2 cellular contexts compared by ENCODE assay signal in the genomic region with DNA sequence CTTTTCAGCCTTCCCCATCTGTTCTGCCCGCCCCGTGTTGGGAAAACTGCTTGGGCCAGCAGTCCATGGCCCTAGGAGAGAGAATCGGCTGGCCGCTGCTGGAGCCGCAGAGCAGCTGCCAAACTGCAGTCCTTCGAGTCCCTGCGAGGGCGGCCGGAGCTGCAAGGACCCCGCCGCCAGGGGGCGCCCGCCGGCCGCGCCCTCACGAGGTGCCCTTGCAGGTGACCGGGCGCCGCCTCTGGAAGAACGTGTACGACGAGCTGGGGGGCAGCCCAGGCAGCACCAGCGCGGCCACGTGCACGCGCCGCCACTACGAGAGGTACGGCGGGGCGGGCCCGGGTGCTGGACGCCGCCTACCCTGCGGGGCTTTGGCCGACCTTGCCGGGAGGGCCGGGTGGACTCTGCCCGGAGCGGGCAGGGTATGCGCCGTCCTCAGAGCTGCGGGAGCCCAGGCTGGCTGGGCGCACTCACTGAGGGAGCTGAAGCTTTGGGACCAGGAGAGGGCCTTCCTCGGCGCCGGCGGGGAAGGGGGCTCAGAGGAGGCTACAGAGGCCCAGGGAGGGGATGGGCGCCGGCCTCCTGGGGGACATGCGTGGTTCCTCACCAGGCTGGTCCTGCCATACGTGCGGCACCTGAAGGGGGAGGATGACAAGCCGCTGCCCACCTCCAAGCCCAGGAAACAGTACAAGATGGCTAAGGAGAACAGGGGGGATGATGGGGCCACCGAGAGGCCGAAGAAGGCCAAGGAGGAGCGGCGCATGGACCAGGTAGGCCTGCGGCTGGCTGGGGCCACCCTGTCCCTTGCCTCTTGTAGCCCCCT.
TF ChIP-seq lines count a peak whose summit lies in the region.

No MANE protein-coding gene starts in this region.

TF ChIP-seq in A549, 52 proteins besides CTCF, POLR2A, EP300 and RAD21 (continued from another document):
- TF ChIP-seq JUNB (IDR thresholded peaks at IDR 0.05), result no peak
- no peak for TF ChIP-seq FOSL2 (IDR thresholded peaks at IDR 0.05)
- TF ChIP-seq FOSL2 (CRISPR knock-in tag; IDR thresholded peaks at IDR 0.05), result no peak
- peak; percentile 43; the same call in 1 of the 2 replicates for TF ChIP-seq MYC (IDR thresholded peaks at IDR 0.05; ENCODE audit: borderline replicate concordance, low read length)
- TF ChIP-seq HOXB13 (CRISPR knock-in tag; IDR thresholded peaks at IDR 0.05; ENCODE audit: low read depth), result no peak
- TF ChIP-seq PHF8 (IDR thresholded peaks at IDR 0.05; ENCODE audit: borderline replicate concordance, low read depth), result no peak
- no peak for TF ChIP-seq CHD4 (IDR thresholded peaks at IDR 0.05; ENCODE audit: borderline replicate concordance)
- no peak for TF ChIP-seq GATA3 (IDR thresholded peaks at IDR 0.05; ENCODE audit: borderline replicate concordance)
- no peak for TF ChIP-seq JUN (IDR thresholded peaks at IDR 0.05)
- TF ChIP-seq FOSB (CRISPR knock-in tag; IDR thresholded peaks at IDR 0.05), result no peak
- TF ChIP-seq, protein P1, sequence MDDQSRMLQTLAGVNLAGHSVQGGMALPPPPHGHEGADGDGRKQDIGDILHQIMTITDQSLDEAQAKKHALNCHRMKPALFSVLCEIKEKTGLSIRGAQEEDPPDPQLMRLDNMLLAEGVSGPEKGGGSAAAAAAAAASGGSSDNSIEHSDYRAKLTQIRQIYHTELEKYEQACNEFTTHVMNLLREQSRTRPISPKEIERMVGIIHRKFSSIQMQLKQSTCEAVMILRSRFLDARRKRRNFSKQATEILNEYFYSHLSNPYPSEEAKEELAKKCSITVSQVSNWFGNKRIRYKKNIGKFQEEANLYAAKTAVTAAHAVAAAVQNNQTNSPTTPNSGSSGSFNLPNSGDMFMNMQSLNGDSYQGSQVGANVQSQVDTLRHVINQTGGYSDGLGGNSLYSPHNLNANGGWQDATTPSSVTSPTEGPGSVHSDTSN (IDR thresholded peaks at IDR 0.05), result no peak
- TF ChIP-seq, protein P2, sequence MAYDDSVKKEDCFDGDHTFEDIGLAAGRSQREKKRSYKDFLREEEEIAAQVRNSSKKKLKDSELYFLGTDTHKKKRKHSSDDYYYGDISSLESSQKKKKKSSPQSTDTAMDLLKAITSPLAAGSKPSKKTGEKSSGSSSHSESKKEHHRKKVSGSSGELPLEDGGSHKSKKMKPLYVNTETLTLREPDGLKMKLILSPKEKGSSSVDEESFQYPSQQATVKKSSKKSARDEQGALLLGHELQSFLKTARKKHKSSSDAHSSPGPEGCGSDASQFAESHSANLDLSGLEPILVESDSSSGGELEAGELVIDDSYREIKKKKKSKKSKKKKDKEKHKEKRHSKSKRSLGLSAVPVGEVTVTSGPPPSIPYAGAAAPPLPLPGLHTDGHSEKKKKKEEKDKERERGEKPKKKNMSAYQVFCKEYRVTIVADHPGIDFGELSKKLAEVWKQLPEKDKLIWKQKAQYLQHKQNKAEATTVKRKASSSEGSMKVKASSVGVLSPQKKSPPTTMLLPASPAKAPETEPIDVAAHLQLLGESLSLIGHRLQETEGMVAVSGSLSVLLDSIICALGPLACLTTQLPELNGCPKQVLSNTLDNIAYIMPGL (CRISPR knock-in tag; IDR thresholded peaks at IDR 0.05; ENCODE audit: borderline replicate concordance), result no peak
- TF ChIP-seq ESRRA (IDR thresholded peaks at IDR 0.05; ENCODE audit: borderline replicate concordance, low read length), result no peak
- no peak for TF ChIP-seq EHF (CRISPR knock-in tag; IDR thresholded peaks at IDR 0.05)
- TF ChIP-seq, protein P3, sequence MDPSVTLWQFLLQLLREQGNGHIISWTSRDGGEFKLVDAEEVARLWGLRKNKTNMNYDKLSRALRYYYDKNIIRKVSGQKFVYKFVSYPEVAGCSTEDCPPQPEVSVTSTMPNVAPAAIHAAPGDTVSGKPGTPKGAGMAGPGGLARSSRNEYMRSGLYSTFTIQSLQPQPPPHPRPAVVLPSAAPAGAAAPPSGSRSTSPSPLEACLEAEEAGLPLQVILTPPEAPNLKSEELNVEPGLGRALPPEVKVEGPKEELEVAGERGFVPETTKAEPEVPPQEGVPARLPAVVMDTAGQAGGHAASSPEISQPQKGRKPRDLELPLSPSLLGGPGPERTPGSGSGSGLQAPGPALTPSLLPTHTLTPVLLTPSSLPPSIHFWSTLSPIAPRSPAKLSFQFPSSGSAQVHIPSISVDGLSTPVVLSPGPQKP (IDR thresholded peaks at IDR 0.05; ENCODE audit: low read depth, low read length), result no peak
- TF ChIP-seq NPAS2 (CRISPR knock-in tag; IDR thresholded peaks at IDR 0.05; ENCODE audit: borderline replicate concordance), result peak; percentile 90
- TF ChIP-seq NFE2L2 (conservative IDR thresholded peaks at IDR 0.05; ENCODE audit: low read length), result no peak
- no peak for TF ChIP-seq RFX5 (IDR thresholded peaks at IDR 0.05)
- TF ChIP-seq, protein P4, sequence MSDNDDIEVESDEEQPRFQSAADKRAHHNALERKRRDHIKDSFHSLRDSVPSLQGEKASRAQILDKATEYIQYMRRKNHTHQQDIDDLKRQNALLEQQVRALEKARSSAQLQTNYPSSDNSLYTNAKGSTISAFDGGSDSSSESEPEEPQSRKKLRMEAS (IDR thresholded peaks at IDR 0.05), result peak; percentile 87
- no peak for TF ChIP-seq RARB (CRISPR knock-in tag; IDR thresholded peaks at IDR 0.05)
- TF ChIP-seq TP53 (CRISPR knock-in tag; IDR thresholded peaks at IDR 0.05), result no peak
- TF ChIP-seq HEYL (CRISPR knock-in tag; IDR thresholded peaks at IDR 0.05), result no peak
- no peak for TF ChIP-seq ZNF302 (CRISPR knock-in tag; IDR thresholded peaks at IDR 0.05)
- no peak for TF ChIP-seq HDAC2 (IDR thresholded peaks at IDR 0.05)

TF ChIP-seq in HepG2, 621 proteins besides CTCF, POLR2A, EP300 and RAD21 (continued from another document and continues in another):
- TF ChIP-seq NFKB2 (CRISPR knock-in tag; IDR thresholded peaks at IDR 0.05; ENCODE audit: borderline replicate concordance) (peak; percentile 81; the same call in 1 of the 2 replicates), ZNF296 (CRISPR knock-in tag; conservative IDR thresholded peaks at IDR 0.05) (no peak), SALL2 (CRISPR knock-in tag; IDR thresholded peaks at IDR 0.05) (peak; percentile 97; the same call in 1 of the 2 replicates), ZNF672 (CRISPR knock-in tag; IDR thresholded peaks at IDR 0.05) (peak; percentile 84; the same call in 1 of the 2 replicates), RARG (CRISPR knock-in tag; IDR thresholded peaks at IDR 0.05; ENCODE audit: low read depth) (peak; percentile 16; the same call in 1 of the 2 replicates), ZNF790 (CRISPR knock-in tag; IDR thresholded peaks at IDR 0.05; ENCODE audit: borderline replicate concordance) (no peak), ZNF546 (CRISPR knock-in tag; conservative IDR thresholded peaks at IDR 0.05) (peak; percentile 97)
- TF ChIP-seq, protein P5, sequence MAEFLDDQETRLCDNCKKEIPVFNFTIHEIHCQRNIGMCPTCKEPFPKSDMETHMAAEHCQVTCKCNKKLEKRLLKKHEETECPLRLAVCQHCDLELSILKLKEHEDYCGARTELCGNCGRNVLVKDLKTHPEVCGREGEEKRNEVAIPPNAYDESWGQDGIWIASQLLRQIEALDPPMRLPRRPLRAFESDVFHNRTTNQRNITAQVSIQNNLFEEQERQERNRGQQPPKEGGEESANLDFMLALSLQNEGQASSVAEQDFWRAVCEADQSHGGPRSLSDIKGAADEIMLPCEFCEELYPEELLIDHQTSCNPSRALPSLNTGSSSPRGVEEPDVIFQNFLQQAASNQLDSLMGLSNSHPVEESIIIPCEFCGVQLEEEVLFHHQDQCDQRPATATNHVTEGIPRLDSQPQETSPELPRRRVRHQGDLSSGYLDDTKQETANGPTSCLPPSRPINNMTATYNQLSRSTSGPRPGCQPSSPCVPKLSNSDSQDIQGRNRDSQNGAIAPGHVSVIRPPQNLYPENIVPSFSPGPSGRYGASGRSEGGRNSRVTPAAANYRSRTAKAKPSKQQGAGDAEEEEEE (CRISPR knock-in tag; IDR thresholded peaks at IDR 0.05; ENCODE audit: borderline replicate concordance), result no peak
- TF ChIP-seq, protein P6, sequence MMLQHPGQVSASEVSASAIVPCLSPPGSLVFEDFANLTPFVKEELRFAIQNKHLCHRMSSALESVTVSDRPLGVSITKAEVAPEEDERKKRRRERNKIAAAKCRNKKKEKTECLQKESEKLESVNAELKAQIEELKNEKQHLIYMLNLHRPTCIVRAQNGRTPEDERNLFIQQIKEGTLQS (CRISPR knock-in tag; IDR thresholded peaks at IDR 0.05), result peak; percentile 52; the same call in 1 of the 2 replicates
- TF ChIP-seq, protein P7, sequence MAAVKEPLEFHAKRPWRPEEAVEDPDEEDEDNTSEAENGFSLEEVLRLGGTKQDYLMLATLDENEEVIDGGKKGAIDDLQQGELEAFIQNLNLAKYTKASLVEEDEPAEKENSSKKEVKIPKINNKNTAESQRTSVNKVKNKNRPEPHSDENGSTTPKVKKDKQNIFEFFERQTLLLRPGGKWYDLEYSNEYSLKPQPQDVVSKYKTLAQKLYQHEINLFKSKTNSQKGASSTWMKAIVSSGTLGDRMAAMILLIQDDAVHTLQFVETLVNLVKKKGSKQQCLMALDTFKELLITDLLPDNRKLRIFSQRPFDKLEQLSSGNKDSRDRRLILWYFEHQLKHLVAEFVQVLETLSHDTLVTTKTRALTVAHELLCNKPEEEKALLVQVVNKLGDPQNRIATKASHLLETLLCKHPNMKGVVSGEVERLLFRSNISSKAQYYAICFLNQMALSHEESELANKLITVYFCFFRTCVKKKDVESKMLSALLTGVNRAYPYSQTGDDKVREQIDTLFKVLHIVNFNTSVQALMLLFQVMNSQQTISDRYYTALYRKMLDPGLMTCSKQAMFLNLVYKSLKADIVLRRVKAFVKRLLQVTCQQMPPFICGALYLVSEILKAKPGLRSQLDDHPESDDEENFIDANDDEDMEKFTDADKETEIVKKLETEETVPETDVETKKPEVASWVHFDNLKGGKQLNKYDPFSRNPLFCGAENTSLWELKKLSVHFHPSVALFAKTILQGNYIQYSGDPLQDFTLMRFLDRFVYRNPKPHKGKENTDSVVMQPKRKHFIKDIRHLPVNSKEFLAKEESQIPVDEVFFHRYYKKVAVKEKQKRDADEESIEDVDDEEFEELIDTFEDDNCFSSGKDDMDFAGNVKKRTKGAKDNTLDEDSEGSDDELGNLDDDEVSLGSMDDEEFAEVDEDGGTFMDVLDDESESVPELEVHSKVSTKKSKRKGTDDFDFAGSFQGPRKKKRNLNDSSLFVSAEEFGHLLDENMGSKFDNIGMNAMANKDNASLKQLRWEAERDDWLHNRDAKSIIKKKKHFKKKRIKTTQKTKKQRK (IDR thresholded peaks at IDR 0.05; ENCODE audit: low read length), result no peak
- TF ChIP-seq, protein P8, sequence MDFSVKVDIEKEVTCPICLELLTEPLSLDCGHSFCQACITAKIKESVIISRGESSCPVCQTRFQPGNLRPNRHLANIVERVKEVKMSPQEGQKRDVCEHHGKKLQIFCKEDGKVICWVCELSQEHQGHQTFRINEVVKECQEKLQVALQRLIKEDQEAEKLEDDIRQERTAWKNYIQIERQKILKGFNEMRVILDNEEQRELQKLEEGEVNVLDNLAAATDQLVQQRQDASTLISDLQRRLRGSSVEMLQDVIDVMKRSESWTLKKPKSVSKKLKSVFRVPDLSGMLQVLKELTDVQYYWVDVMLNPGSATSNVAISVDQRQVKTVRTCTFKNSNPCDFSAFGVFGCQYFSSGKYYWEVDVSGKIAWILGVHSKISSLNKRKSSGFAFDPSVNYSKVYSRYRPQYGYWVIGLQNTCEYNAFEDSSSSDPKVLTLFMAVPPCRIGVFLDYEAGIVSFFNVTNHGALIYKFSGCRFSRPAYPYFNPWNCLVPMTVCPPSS (IDR thresholded peaks at IDR 0.05), result no peak
- TF ChIP-seq, protein P9, sequence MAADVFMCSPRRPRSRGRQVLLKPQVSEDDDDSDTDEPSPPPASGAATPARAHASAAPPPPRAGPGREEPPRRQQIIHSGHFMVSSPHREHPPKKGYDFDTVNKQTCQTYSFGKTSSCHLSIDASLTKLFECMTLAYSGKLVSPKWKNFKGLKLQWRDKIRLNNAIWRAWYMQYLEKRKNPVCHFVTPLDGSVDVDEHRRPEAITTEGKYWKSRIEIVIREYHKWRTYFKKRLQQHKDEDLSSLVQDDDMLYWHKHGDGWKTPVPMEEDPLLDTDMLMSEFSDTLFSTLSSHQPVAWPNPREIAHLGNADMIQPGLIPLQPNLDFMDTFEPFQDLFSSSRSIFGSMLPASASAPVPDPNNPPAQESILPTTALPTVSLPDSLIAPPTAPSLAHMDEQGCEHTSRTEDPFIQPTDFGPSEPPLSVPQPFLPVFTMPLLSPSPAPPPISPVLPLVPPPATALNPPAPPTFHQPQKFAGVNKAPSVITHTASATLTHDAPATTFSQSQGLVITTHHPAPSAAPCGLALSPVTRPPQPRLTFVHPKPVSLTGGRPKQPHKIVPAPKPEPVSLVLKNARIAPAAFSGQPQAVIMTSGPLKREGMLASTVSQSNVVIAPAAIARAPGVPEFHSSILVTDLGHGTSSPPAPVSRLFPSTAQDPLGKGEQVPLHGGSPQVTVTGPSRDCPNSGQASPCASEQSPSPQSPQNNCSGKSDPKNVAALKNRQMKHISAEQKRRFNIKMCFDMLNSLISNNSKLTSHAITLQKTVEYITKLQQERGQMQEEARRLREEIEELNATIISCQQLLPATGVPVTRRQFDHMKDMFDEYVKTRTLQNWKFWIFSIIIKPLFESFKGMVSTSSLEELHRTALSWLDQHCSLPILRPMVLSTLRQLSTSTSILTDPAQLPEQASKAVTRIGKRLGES (CRISPR knock-in tag; IDR thresholded peaks at IDR 0.05; ENCODE audit: borderline replicate concordance), result no peak
- TF ChIP-seq, protein P10, sequence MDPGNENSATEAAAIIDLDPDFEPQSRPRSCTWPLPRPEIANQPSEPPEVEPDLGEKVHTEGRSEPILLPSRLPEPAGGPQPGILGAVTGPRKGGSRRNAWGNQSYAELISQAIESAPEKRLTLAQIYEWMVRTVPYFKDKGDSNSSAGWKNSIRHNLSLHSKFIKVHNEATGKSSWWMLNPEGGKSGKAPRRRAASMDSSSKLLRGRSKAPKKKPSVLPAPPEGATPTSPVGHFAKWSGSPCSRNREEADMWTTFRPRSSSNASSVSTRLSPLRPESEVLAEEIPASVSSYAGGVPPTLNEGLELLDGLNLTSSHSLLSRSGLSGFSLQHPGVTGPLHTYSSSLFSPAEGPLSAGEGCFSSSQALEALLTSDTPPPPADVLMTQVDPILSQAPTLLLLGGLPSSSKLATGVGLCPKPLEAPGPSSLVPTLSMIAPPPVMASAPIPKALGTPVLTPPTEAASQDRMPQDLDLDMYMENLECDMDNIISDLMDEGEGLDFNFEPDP (CRISPR knock-in tag; conservative IDR thresholded peaks at IDR 0.05), result no peak
- TF ChIP-seq, protein P11, sequence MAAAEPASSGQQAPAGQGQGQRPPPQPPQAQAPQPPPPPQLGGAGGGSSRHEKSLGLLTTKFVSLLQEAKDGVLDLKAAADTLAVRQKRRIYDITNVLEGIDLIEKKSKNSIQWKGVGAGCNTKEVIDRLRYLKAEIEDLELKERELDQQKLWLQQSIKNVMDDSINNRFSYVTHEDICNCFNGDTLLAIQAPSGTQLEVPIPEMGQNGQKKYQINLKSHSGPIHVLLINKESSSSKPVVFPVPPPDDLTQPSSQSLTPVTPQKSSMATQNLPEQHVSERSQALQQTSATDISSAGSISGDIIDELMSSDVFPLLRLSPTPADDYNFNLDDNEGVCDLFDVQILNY (CRISPR knock-in tag; conservative IDR thresholded peaks at IDR 0.05), result no peak
- TF ChIP-seq, protein P12, sequence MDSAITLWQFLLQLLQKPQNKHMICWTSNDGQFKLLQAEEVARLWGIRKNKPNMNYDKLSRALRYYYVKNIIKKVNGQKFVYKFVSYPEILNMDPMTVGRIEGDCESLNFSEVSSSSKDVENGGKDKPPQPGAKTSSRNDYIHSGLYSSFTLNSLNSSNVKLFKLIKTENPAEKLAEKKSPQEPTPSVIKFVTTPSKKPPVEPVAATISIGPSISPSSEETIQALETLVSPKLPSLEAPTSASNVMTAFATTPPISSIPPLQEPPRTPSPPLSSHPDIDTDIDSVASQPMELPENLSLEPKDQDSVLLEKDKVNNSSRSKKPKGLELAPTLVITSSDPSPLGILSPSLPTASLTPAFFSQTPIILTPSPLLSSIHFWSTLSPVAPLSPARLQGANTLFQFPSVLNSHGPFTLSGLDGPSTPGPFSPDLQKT (CRISPR knock-in tag; IDR thresholded peaks at IDR 0.05; ENCODE audit: borderline replicate concordance), result no peak
